8 cellular contexts compared by ENCODE assay signal in the genomic region with DNA sequence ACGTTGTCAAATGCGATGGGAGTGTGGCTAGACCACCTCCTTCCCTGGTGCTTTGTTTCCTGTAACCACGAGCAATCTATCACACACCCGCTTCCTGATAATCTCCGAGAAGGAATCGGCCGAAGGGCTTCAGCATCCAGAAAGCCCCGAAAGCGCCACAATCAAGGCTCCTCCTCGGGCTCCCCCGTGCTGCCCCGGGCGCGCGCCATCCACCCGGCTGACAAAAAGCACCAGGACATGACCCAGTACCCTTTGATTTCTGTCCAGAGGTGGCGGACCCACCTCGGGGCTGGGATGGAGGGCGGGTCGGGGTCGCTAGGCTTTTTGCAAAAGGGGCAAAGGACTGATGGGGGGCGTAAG. TPM values are rescaled to one million over a fixed set of nuclear protein-coding genes. Genes with fewer than 3 reads are reported as not detected.
A peak's percentile ranks its signal among the peaks of the same experiment; 100 is the strongest.
DNase-seq lines count a peak whose midpoint lies in the region; ATAC-seq and TF ChIP-seq lines count a peak whose summit lies in the region.

No MANE protein-coding gene starts in this region.

- H3K36me3 ChIP-seq in CD8-positive, alpha-beta T cell (ENCODE audit: insufficient read depth, low read length): no peaks in the 10 kb centered on the region
- H3K36me3 ChIP-seq in OCI-LY1 (ENCODE audit: insufficient read depth, low read length): no peaks in the 10 kb centered on the region; the same call in 1 of the 2 replicates
- peaks cover 2 to 4% of the 10 kb centered on the region in 2 donors for H3K36me3 ChIP-seq in neuronal stem cell (replicated peaks in 1 of 2; ENCODE audit: control insufficient read depth in 2 of 2, insufficient read depth in 2 of 2, low read length in 2 of 2)

- peaks cover 30% of the 10 kb centered on the region for H3K4me1 ChIP-seq in CD8-positive, alpha-beta T cell (ENCODE audit: insufficient read depth, low read length)
- H3K4me1 ChIP-seq in OCI-LY1 (ENCODE audit: insufficient read depth, low read length, severe bottlenecking) (peaks cover 32% of the 10 kb centered on the region), neuronal stem cell (ENCODE audit: control insufficient read depth in 2 of 2, insufficient read depth in 1 of 2, low read depth in 1 of 2, low read length in 2 of 2) (peaks cover 0 to 5% of the 10 kb centered on the region in 2 donors)

- H2BK120ac ChIP-seq in neuronal stem cell (ENCODE audit: low read depth, low read length): no peak overlapping the region

- H3K18ac ChIP-seq in neuronal stem cell (ENCODE audit: low read length): peak overlapping the region; percentile 97

- no peak overlapping the region for H4K91ac ChIP-seq in neuronal stem cell (ENCODE audit: low read depth, low read length, poor library complexity)

- ATAC-seq in CD8-positive, alpha-beta T cell: peak; percentile 3
- ATAC-seq in effector memory CD8-positive, alpha-beta T cell (replicated peaks): no peak

- H3K14ac ChIP-seq in neuronal stem cell (ENCODE audit: low read length): peak overlapping the region; percentile 82

- H3K9me3 ChIP-seq in CD8-positive, alpha-beta T cell (ENCODE audit: low read length): no peaks in the 10 kb centered on the region
- no peaks in the 10 kb centered on the region for H3K9me3 ChIP-seq in OCI-LY1 (ENCODE audit: low read length)
- no peaks in the 10 kb centered on the region for H3K9me3 ChIP-seq in neuronal stem cell (replicated peaks in 1 of 2; ENCODE audit: control insufficient read depth in 2 of 2, insufficient read depth in 1 of 2, low read depth in 1 of 2, low read length in 2 of 2)

- H2AK5ac ChIP-seq in neuronal stem cell (ENCODE audit: low read depth, low read length): peak overlapping the region; percentile 88

- no CpG with 5 or more reads among the region's 22 CpGs for WGBS in neuronal stem cell (ENCODE audit: extremely low coverage in 2 of 2, insufficient read length in 2 of 2, insufficient replicate concordance in 1 of 2), 2 donors

- no peaks in the 10 kb centered on the region for H3K9me3 Mint-ChIP-seq in CD8-positive, alpha-beta T cell
- no peaks in the 10 kb centered on the region for H3K9me3 Mint-ChIP-seq in effector memory CD8-positive, alpha-beta T cell

- POLR2A ChIA-PET in CD8-positive, alpha-beta T cell (lab: Charles Lee): interaction anchor here (1.0 to 2.9 kb wide), 5 partner anchors 15 to 162 kb away, joined by 3 to 11 read pairs (median 4); partner anchors contain the start of genes MIF4GD, MRPL58 and NT5C

- peak overlapping the region; percentile 99 for H3K23ac ChIP-seq in neuronal stem cell (ENCODE audit: low read depth, low read length, poor library complexity)

- H3K9ac ChIP-seq in OCI-LY1 (ENCODE audit: low read length) (peak overlapping the region; percentile 73; the same call in 1 of the 2 replicates), neuronal stem cell (ENCODE audit: low read depth, low read length, poor library complexity) (peak overlapping the region; percentile 83)

- no peak overlapping the region for H2BK15ac ChIP-seq in neuronal stem cell (ENCODE audit: low read length)

- peak overlapping the region; percentile 58 for H2BK12ac ChIP-seq in neuronal stem cell (ENCODE audit: low read length)

- no peaks in the 10 kb centered on the region for H3K27me3 Mint-ChIP-seq in CD8-positive, alpha-beta T cell (ENCODE audit: low read depth)
- no peaks in the 10 kb centered on the region for H3K27me3 Mint-ChIP-seq in effector memory CD8-positive, alpha-beta T cell

- H3K27ac Mint-ChIP-seq in CD8-positive, alpha-beta T cell: peak overlapping the region; percentile 18
- peak overlapping the region in 1 of 2 donors; percentile 65 for H3K27ac Mint-ChIP-seq in effector memory CD8-positive, alpha-beta T cell

- no peak for DNase-seq in CD8-positive, alpha-beta T cell
- DNase-seq in effector memory CD8-positive, alpha-beta T cell: peak in 1 of 3 experiments; percentile 12
- no peak for DNase-seq in neuronal stem cell (ENCODE audit: low spot score)
- DNase-seq in NCI-H1048 (lab: John Stamatoyannopoulos, UW): no peak
- no peak for DNase-seq in effector CD8-positive, alpha-beta T cell (lab: John Stamatoyannopoulos, UW)
- DNase-seq in NCI-H1436 (lab: John Stamatoyannopoulos, UW): no peak
- DNase-seq in posterior cingulate gyrus: no peak

- H3K27ac ChIP-seq in CD8-positive, alpha-beta T cell (ENCODE audit: low read depth, low read length): peak overlapping the region; percentile 42
- H3K27ac ChIP-seq in OCI-LY1 (ENCODE audit: low read depth, low read length, poor library complexity, severe bottlenecking): no peak overlapping the region
- no peak overlapping the region for H3K27ac ChIP-seq in neuronal stem cell (replicated peaks; ENCODE audit: low read length)

- H3K27me3 ChIP-seq in CD8-positive, alpha-beta T cell (ENCODE audit: insufficient read depth, low read length): no peaks in the 10 kb centered on the region
- H3K27me3 ChIP-seq in OCI-LY1 (ENCODE audit: insufficient read depth, low read length) (no peaks in the 10 kb centered on the region), neuronal stem cell (ENCODE audit: control insufficient read depth in 3 of 3, insufficient read depth in 3 of 3, low read depth in 1 of 3, low read length in 3 of 3) (peaks cover 0 to 14% (median 7%) of the 10 kb centered on the region in 3 experiments)

- CTCF ChIA-PET in CD8-positive, alpha-beta T cell (lab: Charles Lee): interaction anchor here (0.6 to 9.3 kb wide), 4 partner anchors 48 to 125 kb away, joined by 4 to 197 read pairs (median 92); partner anchors contain the start of gene NUP85

- H4K8ac ChIP-seq in neuronal stem cell (ENCODE audit: low read depth, low read length): no peak overlapping the region

- H2AFZ ChIP-seq in OCI-LY1 (ENCODE audit: low read length) (no peak overlapping the region), neuronal stem cell (ENCODE audit: low read length) (peak overlapping the region; percentile 97)

- peak overlapping the region; percentile 66 for H3K4ac ChIP-seq in neuronal stem cell (ENCODE audit: low read length)

- peak overlapping the region; percentile 87 for H3K4me2 ChIP-seq in OCI-LY1 (ENCODE audit: low read length)
- H3K4me2 ChIP-seq in neuronal stem cell (ENCODE audit: insufficient read depth, low read length, poor library complexity, severe bottlenecking): peak overlapping the region; percentile 85

- intact Hi-C loops in CD8-positive, alpha-beta T cell (cut with DNase I, micrococcal nuclease): loop anchor here (1.0 to 2.0 kb wide), 4 partner anchors 22 to 148 kb away; partner anchors contain the start of genes MRPL58 (in 1 of the 2), SLC16A5 (in 1 of the 2) and SUMO2 (in 1 of the 2)
- intact Hi-C loops in posterior cingulate gyrus (cut with DNase I): loop anchor here (5.0 kb wide), 1 partner anchor 47 kb away; no protein-coding TSS in a partner anchor

- H4K20me1 ChIP-seq in OCI-LY1 (ENCODE audit: insufficient read depth, low read length): no peaks in the 10 kb centered on the region

- peak overlapping the region; percentile 87 for H3K4me3 Mint-ChIP-seq in CD8-positive, alpha-beta T cell
- peak overlapping the region; percentile 79 to 84 for H3K4me3 Mint-ChIP-seq in effector memory CD8-positive, alpha-beta T cell

- TF ChIP-seq CTCF in CD8-positive, alpha-beta T cell (IDR thresholded peaks at IDR 0.05): no peak
- no peak for TF ChIP-seq CTCF in OCI-LY1 (IDR thresholded peaks at IDR 0.05; ENCODE audit: low read length)

- peak overlapping the region; percentile 91 for H3K4me3 ChIP-seq in CD8-positive, alpha-beta T cell (ENCODE audit: low read depth, low read length)
- peak overlapping the region; percentile 73 for H3K4me3 ChIP-seq in OCI-LY1 (ENCODE audit: low read depth, low read length, poor library complexity, severe bottlenecking)
- H3K4me3 ChIP-seq in neuronal stem cell (ENCODE audit: low read length in 2 of 2): peak overlapping the region; percentile 84 to 89

- H3K4me1 Mint-ChIP-seq in CD8-positive, alpha-beta T cell (ENCODE audit: low read depth): peaks cover 28% of the 10 kb centered on the region
- H3K4me1 Mint-ChIP-seq in effector memory CD8-positive, alpha-beta T cell (ENCODE audit: low read depth in 2 of 2): peaks cover 21% of the 10 kb centered on the region in 2 donors

- no peaks in the 10 kb centered on the region for H3K9me2 ChIP-seq in OCI-LY1 (ENCODE audit: low read depth, low read length)

- no peaks in the 10 kb centered on the region for H3K79me2 ChIP-seq in OCI-LY1 (ENCODE audit: insufficient read depth, low read length)

- H3K36me3 Mint-ChIP-seq in CD8-positive, alpha-beta T cell: peaks cover 7% of the 10 kb centered on the region
- H3K36me3 Mint-ChIP-seq in effector memory CD8-positive, alpha-beta T cell (ENCODE audit: insufficient read depth): peaks cover 22% of the 10 kb centered on the region

- peak overlapping the region; percentile 53 for H2BK5ac ChIP-seq in neuronal stem cell (ENCODE audit: low read length)

- 0 out of 2 replicates have a peak, but pooled peaks cover 5% of the 10 kb centered on the region for H3F3A ChIP-seq in OCI-LY1 (ENCODE audit: insufficient read depth, low read length)

- no peaks in the 10 kb centered on the region for H3K79me1 ChIP-seq in neuronal stem cell (ENCODE audit: low read depth, low read length)

RNA-seq across cellular contexts. Expression of gene ARMC7, which starts 0.7 kb away (rescaled TPM):
- 1 to 10 TPM; 2.0 to 3.0 TPM for total RNA-seq in CD8-positive, alpha-beta T cell
- 7.3 TPM for polyA plus RNA-seq in neuronal stem cell (2013, experiment 1 of 2)
- 6.9 TPM for polyA plus RNA-seq in neuronal stem cell (2013, experiment 2 of 2)

RNA-seq across cellular contexts. Expression of gene SLC16A5, which starts 21.3 kb away (rescaled TPM):
- 1 to 10 TPM; 2.9 to 3.6 TPM for total RNA-seq in CD8-positive, alpha-beta T cell
- polyA plus RNA-seq in neuronal stem cell (2013, experiment 1 of 2): 7.7 TPM
- polyA plus RNA-seq in neuronal stem cell (2013, experiment 2 of 2): 7.9 TPM

RNA-seq across cellular contexts. Expression of gene NT5C, which starts 22.5 kb away (rescaled TPM):
- 10 to 100 TPM; 19.3 to 20.4 TPM for total RNA-seq in CD8-positive, alpha-beta T cell
- 59.9 TPM for polyA plus RNA-seq in neuronal stem cell (2013, experiment 1 of 2)
- 58.9 TPM for polyA plus RNA-seq in neuronal stem cell (2013, experiment 2 of 2)

RNA-seq across cellular contexts. Expression of gene JPT1, which starts 45.3 kb away (rescaled TPM):
- 10 to 100 TPM; 15.1 to 17.3 TPM for total RNA-seq in CD8-positive, alpha-beta T cell
- 267 TPM for polyA plus RNA-seq in neuronal stem cell (2013, experiment 1 of 2)
- polyA plus RNA-seq in neuronal stem cell (2013, experiment 2 of 2): 277 TPM
